ENCODE assay signal across 8 cellular contexts in the genomic region with DNA sequence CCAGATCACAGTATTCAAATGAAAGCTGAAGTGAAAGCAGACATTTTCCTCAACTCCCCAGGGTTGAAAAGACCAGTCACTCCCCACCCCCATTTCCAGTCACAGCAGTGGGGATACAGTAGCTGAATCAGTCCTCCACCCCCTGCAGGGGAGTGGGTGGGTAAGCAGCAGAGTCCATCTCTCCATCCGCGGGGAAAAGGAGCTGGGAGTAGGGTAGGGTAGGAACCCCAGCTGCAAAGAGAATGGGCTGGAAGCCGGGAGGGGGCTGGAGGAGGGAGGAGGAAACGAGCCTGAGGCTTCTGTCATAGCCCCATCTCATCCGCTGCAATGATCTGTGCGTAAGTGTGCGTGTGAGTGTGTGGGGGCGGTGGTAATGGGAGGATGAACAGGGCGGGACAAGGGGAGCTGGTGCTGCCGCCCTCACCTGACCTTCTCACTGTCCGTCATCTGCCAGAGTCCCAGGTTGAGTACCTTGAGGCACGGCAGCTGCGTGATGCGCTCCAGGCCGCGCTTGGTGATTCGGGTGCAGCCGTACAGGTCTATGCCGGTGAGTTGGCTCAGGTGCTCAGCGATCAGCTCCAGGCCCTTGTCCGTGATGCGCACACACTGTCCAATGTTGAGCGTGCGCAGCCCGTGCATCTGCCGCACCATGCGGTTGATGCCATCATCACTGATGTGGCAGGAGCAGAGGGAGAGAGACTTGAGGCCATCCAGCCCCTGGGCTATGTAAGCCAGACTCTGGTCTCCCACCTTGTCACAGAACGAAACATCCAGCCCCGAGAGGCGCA. TPM values are rescaled to one million over a fixed set of nuclear protein-coding genes. Genes with fewer than 3 reads are reported as not detected.
DNase-seq lines count a peak whose midpoint lies in the region; ATAC-seq, FAIRE-seq and TF ChIP-seq lines count a peak whose summit lies in the region.

No MANE protein-coding gene starts in this region.

- no peak overlapping the region for H2AFZ ChIP-seq in H1 (ENCODE audit: low read length)

- peak overlapping the region; percentile 93 for H3K4me3 Mint-ChIP-seq in activated CD4-positive, alpha-beta memory T cell treated with anti-CD3 and anti-CD28 coated beads, Interleukin-2, amount 10 ng/mL, durations not matched to agents 7 days and 5 days

- peak overlapping the region; percentile 35 for H4K91ac ChIP-seq in H1 (replicated peaks; ENCODE audit: insufficient read length, low read length)

- TF ChIP-seq EP300 in H1 (IDR thresholded peaks at IDR 0.05; ENCODE audit: borderline replicate concordance in 1 of 2, low read depth in 2 of 2, low read length in 2 of 2): no peak

- H4K8ac ChIP-seq in H1 (ENCODE audit: extremely low read depth, insufficient read depth, low read length): no peak overlapping the region; the same call in 1 of the 2 replicates

- H2BK12ac ChIP-seq in H1 (ENCODE audit: low read depth, low read length): peak overlapping the region; percentile 40; the same call in 1 of the 2 replicates

- no peak overlapping the region; a peak in 1 of 7 replicates for H3K9ac ChIP-seq in H1 (replicated peaks in 1 of 4; ENCODE audit: extremely low read depth in 1 of 4, low read depth in 3 of 4, low read length in 3 of 4)
- peak overlapping the region; percentile 84 to 87 for H3K9ac ChIP-seq in mucosa of rectum (ENCODE audit: low read depth in 1 of 2, low read length in 2 of 2)

- TF ChIP-seq CTCF in H1 (IDR thresholded peaks at IDR 0.05; ENCODE audit: control extremely low read depth in 1 of 3, insufficient read depth in 1 of 3, low read depth in 1 of 3, low read length in 3 of 3): no peak

- peaks cover 22 to 23% of the 10 kb centered on the region in 2 experiments for H4K20me1 ChIP-seq in H1 (replicated peaks in 1 of 2; ENCODE audit: control insufficient read depth in 1 of 2, insufficient read depth in 2 of 2, low read length in 2 of 2)

- DNase-seq in NCI-H524 (lab: John Stamatoyannopoulos, UW) (peak; percentile 18 to 56), NCI-H524 treated with DMSO at 0.1 percent for 48 hours (lab: John Stamatoyannopoulos, UW) (no peak), NCI-H226 (peak; percentile 69), H1 (ENCODE audit: low read depth in 1 of 2, low spot score in 2 of 2) (peak in 1 of 2 experiments; percentile 72), cortex of kidney (lab: John Stamatoyannopoulos, UW) (no peak)
- peak; percentile 80 for DNase-seq in activated CD4-positive, alpha-beta memory T cell treated with anti-CD3 and anti-CD28 coated beads, Interleukin-2, amount 10 ng/mL, durations not matched to agents 7 days and 5 days
- peak; percentile 73 for DNase-seq in stimulated activated naive CD8-positive, alpha-beta T cell treated with anti-CD3 and anti-CD28 coated beads, Interleukin-15, Interleukin-2, amounts not matched to agents 100 U/mL and 50 U/mL, for 24 hours

- no peak overlapping the region for H3K4ac ChIP-seq in H1 (replicated peaks; ENCODE audit: insufficient read length, low read depth, low read length)

- no peaks in the 10 kb centered on the region for H3K79me1 ChIP-seq in H1 (ENCODE audit: low read depth, low read length)

- no peak overlapping the region for H3K14ac ChIP-seq in H1 (ENCODE audit: insufficient read length)

- no peak for TF ChIP-seq POLR2A in H1 (IDR thresholded peaks at IDR 0.05; ENCODE audit: control extremely low read depth in 1 of 2, low read depth in 2 of 2, low read length in 2 of 2)

- H3K4me1 ChIP-seq in H1 (replicated peaks in 1 of 4; ENCODE audit: control insufficient read depth in 3 of 4, insufficient read depth in 4 of 4, low read length in 3 of 4) (peaks cover 16 to 41% (median 23%) of the 10 kb centered on the region in 4 experiments), mucosa of rectum (ENCODE audit: control insufficient read depth in 2 of 2, insufficient read depth in 2 of 2, low read length in 2 of 2) (peaks cover 52 to 69% of the 10 kb centered on the region in 2 donors)

- no peak overlapping the region for H3K23ac ChIP-seq in H1 (ENCODE audit: insufficient read length)

- H3K79me2 ChIP-seq in H1 (ENCODE audit: control insufficient read depth in 1 of 2, insufficient read depth in 2 of 2, low read length in 2 of 2): peaks cover 0 to 5% of the 10 kb centered on the region in 2 experiments; a peak in 1 of 4 replicates

- TF ChIP-seq RAD21 in H1 (IDR thresholded peaks at IDR 0.05 in 1 of 2, conservative IDR thresholded peaks at IDR 0.05 in 1 of 2; ENCODE audit: low read depth in 2 of 2, low read length in 2 of 2): no peak

- H3K23me2 ChIP-seq in H1 (ENCODE audit: low read depth, low read length): peaks cover 18% of the 10 kb centered on the region; the same call in 1 of the 2 replicates

- H3K27ac ChIP-seq in H1 (ENCODE audit: low read depth, low read length): no peak overlapping the region
- peak overlapping the region; percentile 90 to 94 for H3K27ac ChIP-seq in mucosa of rectum (ENCODE audit: low read depth in 2 of 2, low read length in 2 of 2)

- H4K5ac ChIP-seq in H1 (ENCODE audit: insufficient read length, low read depth, low read length): no peak overlapping the region

- peaks cover 62% of the 10 kb centered on the region for H3K4me1 Mint-ChIP-seq in activated CD4-positive, alpha-beta memory T cell treated with anti-CD3 and anti-CD28 coated beads, Interleukin-2, amount 10 ng/mL, durations not matched to agents 7 days and 5 days

- H3K9me3 ChIP-seq in H1 (ENCODE audit: insufficient read depth in 2 of 2, low read depth in 1 of 2, low read length in 1 of 2) (no peaks in the 10 kb centered on the region), mucosa of rectum (ENCODE audit: control insufficient read depth in 2 of 2, low read length in 2 of 2) (no peaks in the 10 kb centered on the region)

- no peaks in the 10 kb centered on the region for H3K9me3 Mint-ChIP-seq in activated CD4-positive, alpha-beta memory T cell treated with anti-CD3 and anti-CD28 coated beads, Interleukin-2, amount 10 ng/mL, durations not matched to agents 7 days and 5 days

- H3K4me2 ChIP-seq in H1 (ENCODE audit: insufficient read depth in 1 of 2, low read depth in 2 of 2, low read length in 2 of 2): peak overlapping the region; percentile 78 to 94

- no peak overlapping the region for H2BK15ac ChIP-seq in H1 (ENCODE audit: low read length)

- WGBS in H1 (ENCODE audit: extremely low coverage in 1 of 2, insufficient coverage in 1 of 2, insufficient read length in 1 of 2, insufficient replicate concordance in 2 of 2, low coverage in 1 of 2, low lambda C conversion rate in 2 of 2, missing lambda C conversion rate in 1 of 2), 2 experiments: 5% methylated on average over 29 of the region's 30 CpGs; no CpG with 5 or more reads in 1 of the 2 experiments

- H3K27ac Mint-ChIP-seq in activated CD4-positive, alpha-beta memory T cell treated with anti-CD3 and anti-CD28 coated beads, Interleukin-2, amount 10 ng/mL, durations not matched to agents 7 days and 5 days: peak overlapping the region; percentile 95

- H2AK5ac ChIP-seq in H1 (ENCODE audit: low read depth, low read length): no peak overlapping the region

- peaks cover 22 to 72% (median 60%) of the 10 kb centered on the region in 4 experiments for H3K27me3 ChIP-seq in H1 (replicated peaks in 1 of 4; ENCODE audit: control insufficient read depth in 3 of 4, extremely low read depth in 1 of 4, insufficient read depth in 3 of 4, low read length in 3 of 4)
- no peaks in the 10 kb centered on the region for H3K27me3 ChIP-seq in mucosa of rectum (ENCODE audit: control insufficient read depth in 2 of 2, insufficient read depth in 2 of 2, low read length in 2 of 2)

- H2BK20ac ChIP-seq in H1 (ENCODE audit: low read length): no peak overlapping the region

- no peaks in the 10 kb centered on the region for H3K27me3 Mint-ChIP-seq in activated CD4-positive, alpha-beta memory T cell treated with anti-CD3 and anti-CD28 coated beads, Interleukin-2, amount 10 ng/mL, durations not matched to agents 7 days and 5 days

- peak; percentile 51 for ATAC-seq in stimulated activated naive CD8-positive, alpha-beta T cell treated with anti-CD3 and anti-CD28 coated beads, Interleukin-15, Interleukin-2, amounts not matched to agents 100 U/mL and 50 U/mL, for 24 hours

- H3K4me3 ChIP-seq in H1 (ENCODE audit: extremely low read depth in 1 of 4, insufficient read depth in 2 of 4, low read depth in 3 of 4, low read length in 4 of 4) (peak overlapping the region; percentile 64 to 71 (median 66); a peak in 7 of 8 replicates), mucosa of rectum (ENCODE audit: low read length in 2 of 2) (peak overlapping the region; percentile 87 to 90)

- H2BK120ac ChIP-seq in H1 (replicated peaks; ENCODE audit: low read depth, low read length): no peak overlapping the region

- CTCF ChIA-PET in activated CD4-positive, alpha-beta memory T cell treated with anti-CD3 and anti-CD28 coated beads, Interleukin-2, amount 10 ng/mL, durations not matched to agents 7 days and 5 days (lab: Charles Lee): interaction anchor here (0.7 to 3.9 kb wide), 7 partner anchors 9 to 475 kb away, joined by 3 to 36 read pairs (median 15); no protein-coding TSS in a partner anchor
- CTCF ChIA-PET in H1 (lab: Charles Lee; ENCODE audit: partially characterized antibody): interaction anchor here (0.6 to 2.7 kb wide), 11 partner anchors 9 to 475 kb away, joined by 3 to 10 read pairs (median 4); no protein-coding TSS in a partner anchor

- H3K36me3 ChIP-seq in H1 (ENCODE audit: control insufficient read depth in 2 of 4, insufficient read depth in 4 of 4, low read length in 3 of 4) (no peaks in the 10 kb centered on the region), mucosa of rectum (ENCODE audit: control insufficient read depth in 2 of 2, insufficient read depth in 2 of 2, low read length in 2 of 2) (peaks cover 0 to 4% of the 10 kb centered on the region in 2 donors)

- no peak for FAIRE-seq in H1 (lab: Jason Lieb, UNC)

- POLR2A ChIA-PET in activated CD4-positive, alpha-beta memory T cell treated with anti-CD3 and anti-CD28 coated beads, Interleukin-2, amount 10 ng/mL, durations not matched to agents 7 days and 5 days (lab: Charles Lee): interaction anchor here (0.8 to 3.5 kb wide), 13 partner anchors 9 to 951 kb away, joined by 3 to 63 read pairs (median 4); no protein-coding TSS in a partner anchor
- POLR2A ChIA-PET in H1 (lab: Charles Lee; ENCODE audit: partially characterized antibody): interaction anchor here (0.7 to 2.2 kb wide), 9 partner anchors 9 to 99 kb away, joined by 3 to 14 read pairs (median 3); a partner anchor contains a TSS

- peaks cover 48% of the 10 kb centered on the region for H3K36me3 Mint-ChIP-seq in activated CD4-positive, alpha-beta memory T cell treated with anti-CD3 and anti-CD28 coated beads, Interleukin-2, amount 10 ng/mL, durations not matched to agents 7 days and 5 days (ENCODE audit: low read depth)

- no peak overlapping the region for H2BK5ac ChIP-seq in H1 (ENCODE audit: low read depth, low read length)

- no peak overlapping the region for H3K56ac ChIP-seq in H1 (replicated peaks; ENCODE audit: insufficient read length, low read depth, low read length)

- H3K18ac ChIP-seq in H1 (ENCODE audit: extremely low read depth, low read length): no peak overlapping the region; the same call in 1 of the 2 replicates

RNA-seq across cellular contexts. Expression of a gene that starts 1.7 kb away (rescaled TPM):
- 10 to 100 TPM; 30.3 to 30.9 TPM for total RNA-seq in activated CD4-positive, alpha-beta memory T cell treated with anti-CD3 and anti-CD28 coated beads, Interleukin-2, amount 10 ng/mL, durations not matched to agents 7 days and 5 days
- 5.5 and 6.2 TPM in 2 replicates for total RNA-seq in H1 (2021; fragmentation: NEBNext Ultra II Directional; extraction: Animal tissue kit (Norgen Biotek cat#: 25700))
- 9.6 and 11.7 TPM in 2 replicates for polyA plus RNA-seq in H1 (2011; rRNA removed)
- 8.7 TPM for polyA plus RNA-seq in H1 (2011; cell fraction: cytosol; rRNA removed)
- polyA plus RNA-seq in H1 (2011; cell fraction: nucleus; rRNA removed): 8.7 TPM
- 2.7 to 6.9 TPM (median 5.5 TPM) in 4 replicates for polyA plus RNA-seq in H1 (2012, experiment 1 of 2)
- polyA plus RNA-seq in H1 (2012, experiment 2 of 2): 2.7 TPM
- 2.2 TPM for polyA plus RNA-seq in H1 (2013, experiment 1 of 2)
- polyA plus RNA-seq in H1 (2013, experiment 2 of 2): 2.1 TPM
- 10.8 and 11.9 TPM in 2 replicates for polyA minus RNA-seq in H1 (2011; rRNA and poly(A)+ RNA removed)
- polyA minus RNA-seq in H1 (2011; cell fraction: cytosol; rRNA and poly(A)+ RNA removed): 10.6 TPM
- polyA minus RNA-seq in H1 (2011; cell fraction: nucleus; rRNA and poly(A)+ RNA removed): 10.5 TPM

RNA-seq across cellular contexts. Expression of a gene that starts 36.4 kb away (rescaled TPM):
- 1 to 10 TPM; 1.4 to 1.7 TPM for total RNA-seq in activated CD4-positive, alpha-beta memory T cell treated with anti-CD3 and anti-CD28 coated beads, Interleukin-2, amount 10 ng/mL, durations not matched to agents 7 days and 5 days
- total RNA-seq in H1 (2021; fragmentation: NEBNext Ultra II Directional; extraction: Animal tissue kit (Norgen Biotek cat#: 25700)): 0.91 and 1.2 TPM in 2 replicates
- 1.2 TPM in 2 replicates for polyA plus RNA-seq in H1 (2011; rRNA removed)
- polyA plus RNA-seq in H1 (2011; cell fraction: cytosol; rRNA removed): 0.90 TPM
- polyA plus RNA-seq in H1 (2011; cell fraction: nucleus; rRNA removed): 1.1 TPM
- 0.36 to 1.3 TPM (median 1.0 TPM) in 4 replicates for polyA plus RNA-seq in H1 (2012, experiment 1 of 2)
- polyA plus RNA-seq in H1 (2012, experiment 2 of 2): 1.4 TPM
- polyA plus RNA-seq in H1 (2013, experiment 1 of 2): 1.5 TPM
- 1.3 TPM for polyA plus RNA-seq in H1 (2013, experiment 2 of 2)
- 0.32 and 0.46 TPM in 2 replicates for polyA minus RNA-seq in H1 (2011; rRNA and poly(A)+ RNA removed)
- not detected for polyA minus RNA-seq in H1 (2011; cell fraction: cytosol; rRNA and poly(A)+ RNA removed)
- 1.5 TPM for polyA minus RNA-seq in H1 (2011; cell fraction: nucleus; rRNA and poly(A)+ RNA removed)

Comparison
In these comparisons a context has a peak if more than half of its experiments do, and no peak if none do; other contexts are left out.
1. DNase-seq: peak in NCI-H524 (2 of 2), NCI-H226 (single experiment), activated CD4-positive, alpha-beta memory T cell treated with anti-CD3 and anti-CD28 coated beads, Interleukin-2, amount 10 ng/mL, durations not matched to agents 7 days and 5 days (single experiment) and stimulated activated naive CD8-positive, alpha-beta T cell treated with anti-CD3 and anti-CD28 coated beads, Interleukin-15, Interleukin-2, amounts not matched to agents 100 U/mL and 50 U/mL, for 24 hours (single experiment); none in NCI-H524 treated with DMSO at 0.1 percent for 48 hours (single experiment) and cortex of kidney (single experiment).
2. H3K9ac ChIP-seq: peak in mucosa of rectum (2 of 2); none in H1 (0 of 4).